ENCODE assay signal across 8 cellular contexts in genomic region chr5:74684900-74685851, GRCh38. TPM values are rescaled to one million over a fixed set of nuclear protein-coding genes. Genes with fewer than 3 reads are reported as not detected.
A peak's percentile ranks its signal among the peaks of the same experiment; 100 is the strongest.
DNase-seq lines count a peak whose midpoint lies in the region; ATAC-seq and FAIRE-seq lines count a peak whose summit lies in the region.

Gene HEXB (plus strand): TSS chr5:74685233. CDS start chr5:74685261, 28 bp downstream.

- peak; percentile 77 for ATAC-seq in GM21576 (IDR thresholded peaks at IDR 0.05; ENCODE audit: unreplicated experiment)

- H3K18ac ChIP-seq in neuronal stem cell (ENCODE audit: low read length) = peak within 1 kb of the TSS; percentile 98

- peak within 1 kb of the TSS; percentile 34 for H2BK15ac ChIP-seq in neuronal stem cell (ENCODE audit: low read length)

- peak within 1 kb of the TSS; percentile 100 for H2AFZ ChIP-seq in neuronal stem cell (ENCODE audit: low read length)

- peak within 1 kb of the TSS; percentile 20 for H2AK5ac ChIP-seq in neuronal stem cell (ENCODE audit: low read depth, low read length)

- H2BK12ac ChIP-seq in neuronal stem cell (ENCODE audit: low read length) = no peak within 1 kb of the TSS

- H3K4me1 ChIP-seq in neuronal stem cell (ENCODE audit: control insufficient read depth in 2 of 2, insufficient read depth in 1 of 2, low read depth in 1 of 2, low read length in 2 of 2) = peaks cover 3 to 4% of the 10 kb centered on the region in 2 donors
- peaks cover 9 to 25% (median 18%) of the 10 kb centered on the region in 5 donors for H3K4me1 ChIP-seq in subcutaneous abdominal adipose tissue (ENCODE audit: control insufficient read depth in 5 of 5, insufficient read depth in 5 of 5, low read length in 5 of 5)

- H3K27me3 ChIP-seq in neuronal stem cell (ENCODE audit: control insufficient read depth in 3 of 3, insufficient read depth in 3 of 3, low read depth in 1 of 3, low read length in 3 of 3) (no peaks in the 10 kb centered on the region), subcutaneous abdominal adipose tissue (ENCODE audit: control insufficient read depth in 5 of 5, insufficient read depth in 4 of 5, low read length in 5 of 5) (no peaks in the 10 kb centered on the region)

- DNase-seq in EL (peak; percentile 92), SK-N-DZ (ENCODE audit: low spot score) (peak; percentile 70), frontal cortex (ENCODE audit: low spot score in 2 of 2) (peak; percentile 82 to 92), neuronal stem cell (ENCODE audit: low spot score) (peak; percentile 68)
- DNase-seq in Jurkat, Clone E6-1 (ENCODE audit: low read depth, low spot score) = peak; percentile 38
- DNase-seq in activated naive CD4-positive, alpha-beta T cell treated with Interleukin-2 at 50 U/mL for 16 hours = peak; percentile 86

- H3K9me3 ChIP-seq in neuronal stem cell (replicated peaks in 1 of 2; ENCODE audit: control insufficient read depth in 2 of 2, insufficient read depth in 1 of 2, low read depth in 1 of 2, low read length in 2 of 2) (no peaks in the 10 kb centered on the region), subcutaneous abdominal adipose tissue (ENCODE audit: control insufficient read depth in 5 of 5, low read length in 5 of 5) (no peaks in the 10 kb centered on the region)

- H3K36me3 ChIP-seq in neuronal stem cell (replicated peaks in 1 of 2; ENCODE audit: control insufficient read depth in 2 of 2, insufficient read depth in 2 of 2, low read length in 2 of 2) = peaks cover 2 to 4% of the 10 kb centered on the region in 2 donors
- peaks cover 3 to 11% (median 4%) of the 10 kb centered on the region in 5 donors for H3K36me3 ChIP-seq in subcutaneous abdominal adipose tissue (ENCODE audit: control insufficient read depth in 5 of 5, insufficient read depth in 5 of 5, low read length in 5 of 5)

- H3K14ac ChIP-seq in neuronal stem cell (ENCODE audit: low read length) = peak within 1 kb of the TSS; percentile 94

- no peak for FAIRE-seq in frontal cortex (lab: Jason Lieb, UNC)

- peak within 1 kb of the TSS; percentile 74 for H3K4me3 ChIP-seq in Jurkat, Clone E6-1 (ENCODE audit: low read length)
- peak within 1 kb of the TSS; percentile 86 to 97 for H3K4me3 ChIP-seq in neuronal stem cell (ENCODE audit: low read length in 2 of 2)
- peak within 1 kb of the TSS; percentile 85 to 92 (median 90) for H3K4me3 ChIP-seq in subcutaneous abdominal adipose tissue (ENCODE audit: low read depth in 1 of 5, low read length in 5 of 5)

- H2BK5ac ChIP-seq in neuronal stem cell (ENCODE audit: low read length) = peak within 1 kb of the TSS; percentile 46

- no CpG with 5 or more reads among the region's 78 CpGs for WGBS in neuronal stem cell (ENCODE audit: extremely low coverage in 2 of 2, insufficient read length in 2 of 2, insufficient replicate concordance in 1 of 2), 2 donors

- no peaks in the 10 kb centered on the region for H3K79me1 ChIP-seq in neuronal stem cell (ENCODE audit: low read depth, low read length)

- no peak within 1 kb of the TSS for H3K4ac ChIP-seq in neuronal stem cell (ENCODE audit: low read length)

- H2BK120ac ChIP-seq in neuronal stem cell (ENCODE audit: low read depth, low read length) = no peak within 1 kb of the TSS

- no peak within 1 kb of the TSS for H3K27ac ChIP-seq in neuronal stem cell (replicated peaks; ENCODE audit: low read length)
- peak within 1 kb of the TSS; percentile 84 for H3K27ac ChIP-seq in subcutaneous abdominal adipose tissue (ENCODE audit: low read depth, low read length)

- H3K4me2 ChIP-seq in neuronal stem cell (ENCODE audit: insufficient read depth, low read length, poor library complexity, severe bottlenecking) = peak within 1 kb of the TSS; percentile 83

- H4K91ac ChIP-seq in neuronal stem cell (ENCODE audit: low read depth, low read length, poor library complexity) = no peak within 1 kb of the TSS

- H4K8ac ChIP-seq in neuronal stem cell (ENCODE audit: low read depth, low read length) = no peak within 1 kb of the TSS

- H3K23ac ChIP-seq in neuronal stem cell (ENCODE audit: low read depth, low read length, poor library complexity) = peak within 1 kb of the TSS; percentile 96

- H3K9ac ChIP-seq in neuronal stem cell (ENCODE audit: low read depth, low read length, poor library complexity) = peak within 1 kb of the TSS; percentile 97
- H3K9ac ChIP-seq in subcutaneous abdominal adipose tissue (ENCODE audit: low read length in 5 of 5) = peak within 1 kb of the TSS; percentile 82 to 95 (median 94)

RNA-seq across cellular contexts. Expression of gene HEXB, which starts in this region (rescaled TPM):
- 90.3 TPM for polyA plus RNA-seq in Jurkat, Clone E6-1 (2012; ENCODE audit: insufficient read depth, insufficient read length)
- polyA plus RNA-seq in SK-N-DZ (2014; cell fraction: cytosol; rRNA removed) = 27.8 and 31.9 TPM in 2 replicates
- polyA plus RNA-seq in SK-N-DZ (2014; cell fraction: nucleus; rRNA removed) = 20.2 and 25.0 TPM in 2 replicates
- 29.8 TPM for total RNA-seq in frontal cortex
- 61.3 TPM for polyA plus RNA-seq in neuronal stem cell (2013, experiment 1 of 2)
- polyA plus RNA-seq in neuronal stem cell (2013, experiment 2 of 2) = 59.2 TPM

Comparison
In these comparisons a context has a peak if more than half of its experiments do, and no peak if none do; other contexts are left out.
1. DNase-seq: peak in every context shown above with its lines; median percentile 92 in EL; 87 in frontal cortex; 86 in activated naive CD4-positive, alpha-beta T cell treated with Interleukin-2 at 50 U/mL for 16 hours; 70 in SK-N-DZ; 68 in neuronal stem cell; 38 in Jurkat, Clone E6-1.